33 cellular contexts compared by ENCODE assay signal in the genomic region with DNA sequence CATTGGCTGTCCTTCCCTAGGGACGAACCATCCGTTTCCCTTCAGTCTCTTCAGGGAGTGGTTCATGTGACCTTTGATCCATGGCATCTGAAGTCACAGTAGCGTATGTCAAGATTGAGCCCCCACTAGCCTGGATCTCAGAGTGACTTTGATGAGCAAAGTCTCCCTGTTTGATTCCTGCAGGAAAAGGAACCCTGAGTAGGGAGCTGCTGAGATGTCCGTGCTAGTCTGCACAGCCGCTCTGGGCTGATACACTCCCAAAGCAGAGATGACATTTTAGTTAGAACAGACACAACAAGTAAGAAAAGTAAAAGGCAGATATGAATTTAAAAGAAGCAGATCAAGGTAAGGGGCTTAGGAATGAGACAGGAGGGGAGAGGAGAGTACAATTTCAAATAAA.
"Had no signal": no experiment of that assay in that cellular context is flagged by ENCODE, and none has a peak within 500 bp of the region (broad histone marks: within the 10 kb centered on the region; RNA-seq: fewer than 3 reads in every experiment).

No MANE protein-coding gene starts in this region.

- FAIRE-seq: astrocyte, colon, TTC549 had no signal

- H3K36me3 Mint-ChIP-seq: activated naive CD8-positive, alpha-beta T cell; WTC11 had no signal

- H3K27me3 Mint-ChIP-seq: activated CD8-positive, alpha-beta T cell treated with anti-CD3 and anti-CD28 coated beads for 36 hours; activated naive CD8-positive, alpha-beta T cell had no signal

- H3K36me3 ChIP-seq: brain microvascular endothelial cell, esophagus squamous epithelium, gastroesophageal sphincter had no signal

- H3K27me3 ChIP-seq: brain microvascular endothelial cell, esophagus squamous epithelium had no signal

- H3K4me3 Mint-ChIP-seq: activated CD8-positive, alpha-beta T cell treated with anti-CD3 and anti-CD28 coated beads for 36 hours; activated naive CD8-positive, alpha-beta T cell; activated T-cell treated with anti-CD3 and anti-CD28 coated beads, Interleukin-2, amount 50 U/mL, for 4 hours; activated T-helper 17 cell treated with anti-CD3 and anti-CD28 coated beads, Interleukin-2, amount 50 U/mL, for 72 hours; effector memory CD8-positive, alpha-beta T cell; T-helper 17 cell; T-helper 2 cell treated with Interferon-gamma antibody and Interleukin-4, amounts not matched to agents 5 μg/mL and 100 μg/mL, for 36 hours; WTC11 had no signal

- H3K9me3 ChIP-seq: esophagus squamous epithelium, gastroesophageal sphincter had no signal

- DNase-seq: activated CD4-positive, alpha-beta T cell treated with anti-CD3 and anti-CD28 coated beads for 1 hour; activated CD4-positive, alpha-beta T cell treated with anti-CD3 and anti-CD28 coated beads for 48 hours; activated CD4-positive, alpha-beta T cell treated with anti-CD3 and anti-CD28 coated beads, Interleukin-2, amount 50 U/mL, for 1 hour; activated CD4-positive, alpha-beta T cell treated with anti-CD3 and anti-CD28 coated beads, Interleukin-2, amount 50 U/mL, for 48 hours; activated CD8-positive, alpha-beta memory T cell treated with anti-CD3 and anti-CD28 coated beads for 24 hours; activated CD8-positive, alpha-beta T cell treated with anti-CD3 and anti-CD28 coated beads for 36 hours; activated effector memory CD4-positive, alpha-beta T cell treated with Interleukin-2 at 50 U/mL for 16 hours; activated gamma-delta T cell treated with Interleukin-2 at 50 U/mL for 16 hours; activated naive CD4-positive, alpha-beta T cell treated with anti-CD3 and anti-CD28 coated beads, Interleukin-2, amount 50 U/mL, for 16 hours; activated naive CD4-positive, alpha-beta T cell treated with Interleukin-2 at 50 U/mL for 16 hours; activated T-cell treated with anti-CD3 and anti-CD28 coated beads, Interleukin-2, amount 50 U/mL, for 4 hours; amniotic stem cell; anterior cingulate cortex; brain microvascular endothelial cell; caudate nucleus; cortex of kidney; dermis blood vessel endothelial cell; effector CD4-positive, alpha-beta T cell; effector memory CD8-positive, alpha-beta T cell; erythroblast; esophagus squamous epithelium; foreskin melanocyte; T-helper 1 cell; T-helper 17 cell had no signal

- H3K4me1 ChIP-seq: esophagus squamous epithelium, gastroesophageal sphincter had no signal

- H3K4me1 Mint-ChIP-seq: activated T-helper 17 cell treated with anti-CD3 and anti-CD28 coated beads, Interleukin-2, amount 50 U/mL, for 72 hours; T-helper 17 cell had no signal

- H3K27ac ChIP-seq: brain microvascular endothelial cell, esophagus squamous epithelium, gastroesophageal sphincter, VCaP had no signal

- H3K4me3 ChIP-seq: esophagus squamous epithelium, gastroesophageal sphincter had no signal

- H3K9me3 Mint-ChIP-seq: WTC11 had no signal

- H3K27ac Mint-ChIP-seq: activated CD8-positive, alpha-beta T cell treated with anti-CD3 and anti-CD28 coated beads for 36 hours; activated naive CD8-positive, alpha-beta T cell; activated T-helper 17 cell treated with anti-CD3 and anti-CD28 coated beads, Interleukin-2, amount 50 U/mL, for 72 hours; effector memory CD8-positive, alpha-beta T cell; T-helper 17 cell; T-helper 2 cell treated with Interferon-gamma antibody and Interleukin-4, amounts not matched to agents 5 μg/mL and 100 μg/mL, for 36 hours; WTC11 had no signal

- ATAC-seq: activated CD8-positive, alpha-beta T cell treated with anti-CD3 and anti-CD28 coated beads for 36 hours; activated T-cell treated with anti-CD3 and anti-CD28 coated beads, Interleukin-2, amount 50 U/mL, for 4 hours; activated T-helper 17 cell treated with anti-CD3 and anti-CD28 coated beads, Interleukin-2, amount 50 U/mL, for 72 hours; effector memory CD8-positive, alpha-beta T cell; gastroesophageal sphincter; T-helper 17 cell; WTC11 had no signal
